Comparison of ENCODE assay signal across 23 cellular contexts in the genomic region with DNA sequence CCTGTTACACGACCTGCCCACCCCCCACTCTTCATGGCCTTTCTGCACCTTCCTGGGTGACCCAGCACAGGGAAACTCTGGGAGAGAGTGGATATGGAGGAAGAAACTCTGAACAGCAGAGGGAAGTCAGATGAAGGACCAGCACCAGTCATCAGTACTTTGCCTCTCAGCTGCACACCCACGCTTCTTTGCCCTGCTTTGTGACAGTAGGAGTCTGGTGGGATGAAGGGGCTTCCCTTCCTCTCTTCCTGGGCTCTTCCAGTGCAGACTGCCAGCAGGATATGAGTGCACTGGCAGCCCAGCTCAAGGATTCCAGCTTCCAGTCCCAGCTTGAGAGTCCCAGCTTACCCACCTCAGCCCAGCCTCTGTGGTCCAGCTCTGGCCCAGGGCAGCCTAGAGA.
"Had no signal": no experiment of that assay in that cellular context is flagged by ENCODE, and none has a peak within 500 bp of the region (broad histone marks: within the 10 kb centered on the region; RNA-seq: fewer than 3 reads in every experiment).

No MANE protein-coding gene starts in this region.

- H3K27me3 ChIP-seq: right atrium auricular region, uterus had no signal

- H3K9me3 Mint-ChIP-seq: activated CD4-positive, alpha-beta memory T cell treated with anti-CD3 and anti-CD28 coated beads for 36 hours; activated naive CD4-positive, alpha-beta T cell treated with anti-CD3 and anti-CD28 coated beads, Interleukin-2, amount 10 ng/mL, durations not matched to agents 7 days and 5 days had no signal

- H3K4me1 ChIP-seq: lower lobe of right lung, uterus had no signal

- DNase-seq: activated CD4-positive, alpha-beta memory T cell treated with anti-CD3 and anti-CD28 coated beads for 36 hours; activated CD4-positive, alpha-beta T cell treated with anti-CD3 and anti-CD28 coated beads, Interleukin-2, amount 10 ng/mL, durations not matched to agents 24 days and 14 days; activated CD4-positive, CD25-positive, alpha-beta regulatory T cell treated with anti-CD3 and anti-CD28 coated beads, Interleukin-2, amount 50 U/mL, for 72 hours; activated CD8-positive, alpha-beta memory T cell treated with anti-CD3 and anti-CD28 coated beads, Interleukin-2, amount 50 U/mL, for 4 hours; activated gamma-delta T cell; activated naive CD4-positive, alpha-beta T cell treated with anti-CD3 and anti-CD28 coated beads, Interleukin-2, amount 10 ng/mL, durations not matched to agents 7 days and 5 days; activated naive CD8-positive, alpha-beta T cell treated with anti-CD3 and anti-CD28 coated beads, Interleukin-2, amount 50 U/mL, for 24 hours; activated T-cell treated with anti-CD3 and anti-CD28 coated beads, Interleukin-2, amount 50 U/mL, for 1 hour; amygdala; central memory CD4-positive, alpha-beta T cell; lower lobe of right lung; mesenchymal stem cell; naive thymus-derived CD8-positive, alpha-beta T cell; stimulated activated CD4-positive, alpha-beta T cell treated with anti-CD3 and anti-CD28 coated beads, Interleukin-15, amount 100 ng/mL, for 24 hours; stimulated activated CD4-positive, alpha-beta T cell treated with anti-CD3 and anti-CD28 coated beads, Interleukin-2, amount 100 ng/mL, for 24 hours; stimulated activated naive CD4-positive, alpha-beta T cell; T-helper 2 cell; trophoblast cell; uterus had no signal

- H3K9me3 ChIP-seq: lower lobe of right lung, thoracic aorta had no signal

- H3K27me3 Mint-ChIP-seq: activated CD4-positive, alpha-beta memory T cell treated with anti-CD3 and anti-CD28 coated beads for 36 hours; activated CD4-positive, alpha-beta T cell treated with anti-CD3 and anti-CD28 coated beads, Interleukin-2, amount 10 ng/mL, durations not matched to agents 24 days and 14 days; activated naive CD4-positive, alpha-beta T cell treated with anti-CD3 and anti-CD28 coated beads, Interleukin-2, amount 10 ng/mL, durations not matched to agents 7 days and 5 days; activated naive CD8-positive, alpha-beta T cell treated with anti-CD3 and anti-CD28 coated beads, Interleukin-2, amount 50 U/mL, for 24 hours; naive thymus-derived CD8-positive, alpha-beta T cell had no signal

- H3K27ac ChIP-seq: lower lobe of right lung, thoracic aorta, uterus had no signal

- H3K4me1 Mint-ChIP-seq: neural crest cell had no signal

- ATAC-seq: activated naive CD8-positive, alpha-beta T cell treated with anti-CD3 and anti-CD28 coated beads, Interleukin-2, amount 50 U/mL, for 24 hours; lower lobe of right lung; naive thymus-derived CD8-positive, alpha-beta T cell had no signal

- H3K36me3 ChIP-seq: lower lobe of right lung, right atrium auricular region, thoracic aorta, uterus had no signal

- H3K27ac Mint-ChIP-seq: activated CD4-positive, alpha-beta memory T cell treated with anti-CD3 and anti-CD28 coated beads for 36 hours; activated CD4-positive, alpha-beta T cell treated with anti-CD3 and anti-CD28 coated beads, Interleukin-2, amount 10 ng/mL, durations not matched to agents 24 days and 14 days; activated naive CD4-positive, alpha-beta T cell treated with anti-CD3 and anti-CD28 coated beads, Interleukin-2, amount 10 ng/mL, durations not matched to agents 7 days and 5 days; activated naive CD8-positive, alpha-beta T cell treated with anti-CD3 and anti-CD28 coated beads, Interleukin-2, amount 50 U/mL, for 24 hours; activated T-helper 1 cell treated with anti-CD3 and anti-CD28 coated beads, Interleukin-12 subunit alpha, Interleukin-12 subunit beta, Interleukin-2, Interleukin-4 antibody, amounts not matched to agents 30 ng/mL and 10 ng/mL and 1 ng/mL, durations not matched to agents 14 hours and 24 hours and 36 hours had no signal

- H3K4me3 Mint-ChIP-seq: activated CD4-positive, alpha-beta memory T cell treated with anti-CD3 and anti-CD28 coated beads for 36 hours; activated CD4-positive, alpha-beta T cell treated with anti-CD3 and anti-CD28 coated beads, Interleukin-2, amount 10 ng/mL, durations not matched to agents 24 days and 14 days; activated naive CD4-positive, alpha-beta T cell treated with anti-CD3 and anti-CD28 coated beads, Interleukin-2, amount 10 ng/mL, durations not matched to agents 7 days and 5 days; activated naive CD8-positive, alpha-beta T cell treated with anti-CD3 and anti-CD28 coated beads, Interleukin-2, amount 50 U/mL, for 24 hours; activated T-helper 1 cell treated with anti-CD3 and anti-CD28 coated beads, Interleukin-12 subunit alpha, Interleukin-12 subunit beta, Interleukin-2, Interleukin-4 antibody, amounts not matched to agents 30 ng/mL and 10 ng/mL and 1 ng/mL, durations not matched to agents 14 hours and 24 hours and 36 hours; naive thymus-derived CD8-positive, alpha-beta T cell; neural crest cell had no signal

- H3K4me3 ChIP-seq: lower lobe of right lung, right atrium auricular region, thoracic aorta, uterus had no signal
